ENCODE assay signal across 13 cellular contexts in genomic region chrX:53047228-53047627, GRCh38. TPM values are rescaled to one million over a fixed set of nuclear protein-coding genes. Genes with fewer than 3 reads are reported as not detected.
DNase-seq lines count a peak whose midpoint lies in the region; ATAC-seq, FAIRE-seq and TF ChIP-seq lines count a peak whose summit lies in the region.
"Had no signal": no experiment of that assay in that cellular context is flagged by ENCODE, and none has a peak within 500 bp of the region (broad histone marks: within the 10 kb centered on the region; RNA-seq: fewer than 3 reads in every experiment).

No MANE protein-coding gene starts in this region.

- H3K79me2 ChIP-seq in DOHH2 (ENCODE audit: control insufficient read depth, low read length): no peaks in the 10 kb centered on the region

- POLR2A ChIA-PET in A673 (lab: Charles Lee; ENCODE audit: low non-redundant PET): no interaction called here

- DNase-seq in A673 (ENCODE audit: low spot score) (peak; percentile 42), RWPE2 (ENCODE audit: low spot score) (no peak), fibroblast of the aortic adventitia (ENCODE audit: low read depth) (peak; percentile 39), GM12891 (ENCODE audit: insufficient read length, low spot score) (no peak), transverse colon (no peak), GM20000 (ENCODE audit: low spot score) (no peak), Calu3 (no peak)
- DNase-seq: activated T-cell treated with anti-CD3 and anti-CD28 coated beads, Interleukin-2, amount 50 U/mL, for 48 hours; lower lobe of right lung; NCI-H187; testis had no signal

- no peaks in the 10 kb centered on the region for H3K4me1 Mint-ChIP-seq in Calu3 (ENCODE audit: low read depth, unreplicated experiment)

- H3K4me1 ChIP-seq in A673 (ENCODE audit: insufficient read depth, low read length, poor library complexity, severe bottlenecking) (no peaks in the 10 kb centered on the region), DOHH2 (ENCODE audit: control insufficient read depth, low read length) (no peaks in the 10 kb centered on the region), RWPE2 (ENCODE audit: insufficient read depth, poor library complexity, severe bottlenecking) (no peaks in the 10 kb centered on the region), transverse colon (no peaks in the 10 kb centered on the region)
- H3K4me1 ChIP-seq: lower lobe of right lung, testis had no signal

- H3K4me3 ChIP-seq in A673 (ENCODE audit: low read depth, low read length, poor library complexity, severe bottlenecking) (no peak overlapping the region), DOHH2 (ENCODE audit: low read length) (no peak overlapping the region), RWPE2 (ENCODE audit: severe bottlenecking) (no peak overlapping the region), fibroblast of the aortic adventitia (ENCODE audit: low read depth, low read length) (no peak overlapping the region), transverse colon (no peak overlapping the region)

- H3K36me3 Mint-ChIP-seq in Calu3 (ENCODE audit: insufficient read depth, unreplicated experiment): no peaks in the 10 kb centered on the region

- H3K27ac ChIP-seq in A673 (ENCODE audit: low read depth, low read length, poor library complexity, severe bottlenecking): no peak overlapping the region
- no peak overlapping the region for H3K27ac ChIP-seq in DOHH2 (ENCODE audit: low read depth, low read length)
- no peak overlapping the region for H3K27ac ChIP-seq in RWPE2 (ENCODE audit: poor library complexity, severe bottlenecking)
- no peak overlapping the region for H3K27ac ChIP-seq in transverse colon
- H3K27ac ChIP-seq: lower lobe of right lung, testis, VCaP had no signal

- no peaks in the 10 kb centered on the region for H4K20me1 ChIP-seq in DOHH2 (ENCODE audit: control insufficient read depth, insufficient read depth, low read depth, low read length)

- no TSS peak for BruUV-seq in A673 (replicated peaks; lab: Mats Ljungman, UMichigan)
- BruUV-seq in Calu3 (replicated peaks; lab: Mats Ljungman, UMichigan): no TSS peak

- TF ChIP-seq CTCF in A673 (conservative IDR thresholded peaks at IDR 0.05; ENCODE audit: low read depth, low read length) (peak; percentile 43), DOHH2 (IDR thresholded peaks at IDR 0.05; ENCODE audit: low read depth, low read length, poor library complexity, severe bottlenecking) (peak; percentile 11), RWPE2 (IDR thresholded peaks at IDR 0.05; ENCODE audit: poor library complexity, severe bottlenecking) (peak; percentile 19), fibroblast of the aortic adventitia (IDR thresholded peaks at IDR 0.05; ENCODE audit: insufficient read depth, low read length) (peak; percentile 62), transverse colon (IDR thresholded peaks at IDR 0.05) (no peak), GM20000 (IDR thresholded peaks at IDR 0.05; ENCODE audit: extremely low read depth, missing control alignments) (no peak), Calu3 (IDR thresholded peaks at IDR 0.05; ENCODE audit: unreplicated experiment) (no peak)

- WGBS in transverse colon (ENCODE audit: low coverage in 1 of 2), 2 donors: 86% methylated on average over 6 of the region's 6 CpGs; no CpG with 5 or more reads in 1 of the 2 donors

- CTCF ChIA-PET in A673 (lab: Charles Lee) (no interaction called here), Calu3 (lab: Charles Lee) (no interaction called here)

- H3K27me3 Mint-ChIP-seq in Calu3 (ENCODE audit: unreplicated experiment): peaks cover 33% of the 10 kb centered on the region

- ATAC-seq in RWPE2 (ENCODE audit: low read depth): no peak

- intact Hi-C loops in A673 (cut with micrococcal nuclease; ENCODE audit: unreplicated experiment) (no loop called here), transverse colon (cut with DNase I; ENCODE audit: low total_unique reads) (no loop called here), Calu3 (cut with micrococcal nuclease; ENCODE audit: unreplicated experiment) (no loop called here)

- H3K9me3 ChIP-seq in A673 (ENCODE audit: low read depth, low read length, poor library complexity, severe bottlenecking): no peaks in the 10 kb centered on the region
- H3K9me3 ChIP-seq in DOHH2 (ENCODE audit: control insufficient read depth, insufficient read depth, low read length): no peaks in the 10 kb centered on the region
- H3K9me3 ChIP-seq in RWPE2 (ENCODE audit: severe bottlenecking): no peaks in the 10 kb centered on the region
- no peaks in the 10 kb centered on the region for H3K9me3 ChIP-seq in transverse colon
- H3K9me3 ChIP-seq: lower lobe of right lung, testis had no signal

- no peaks in the 10 kb centered on the region for H3K36me3 ChIP-seq in A673 (ENCODE audit: insufficient read depth, low read length, poor library complexity, severe bottlenecking)
- no peaks in the 10 kb centered on the region for H3K36me3 ChIP-seq in DOHH2 (ENCODE audit: control insufficient read depth, low read length)
- H3K36me3 ChIP-seq in RWPE2 (ENCODE audit: low read depth): no peaks in the 10 kb centered on the region
- H3K36me3 ChIP-seq in transverse colon: no peaks in the 10 kb centered on the region
- H3K36me3 ChIP-seq: lower lobe of right lung had no signal

- no peak overlapping the region for H3K4me2 ChIP-seq in DOHH2 (ENCODE audit: low read length)

- H3K27me3 ChIP-seq in A673 (replicated peaks; ENCODE audit: insufficient read depth, low read depth, low read length, poor library complexity) (peaks cover 6% of the 10 kb centered on the region), DOHH2 (ENCODE audit: control insufficient read depth, low read length) (no peaks in the 10 kb centered on the region), RWPE2 (ENCODE audit: insufficient read depth, poor library complexity, severe bottlenecking) (no peaks in the 10 kb centered on the region), transverse colon (no peaks in the 10 kb centered on the region)
- H3K27me3 ChIP-seq: testis had no signal

- in situ Hi-C loops in transverse colon (cut with MboI; ENCODE audit: low pct_ligation_motif_present in 1 of 4, low pct_unique_long_range_greater_than_20kb in 1 of 4, low sequenced_read_pairs in 3 of 4): no loop called here

- FAIRE-seq in GM12891 (lab: Jason Lieb, UNC): no peak

- H3K9me2 ChIP-seq in DOHH2 (replicated peaks; ENCODE audit: control insufficient read depth, low read length): no peaks in the 10 kb centered on the region

- no peak for TF ChIP-seq EP300 in transverse colon (IDR thresholded peaks at IDR 0.05; ENCODE audit: low read depth)

- H3K9me3 Mint-ChIP-seq in Calu3 (ENCODE audit: low read depth, unreplicated experiment): no peaks in the 10 kb centered on the region

- no peak overlapping the region for H3K4me3 Mint-ChIP-seq in Calu3 (ENCODE audit: low read depth, unreplicated experiment)

- TF ChIP-seq POLR2A in GM12891 (IDR thresholded peaks at IDR 0.05; ENCODE audit: low read depth, low read length): no peak
- no peak for TF ChIP-seq POLR2A in transverse colon (IDR thresholded peaks at IDR 0.05)

- no peak overlapping the region for H3K27ac Mint-ChIP-seq in Calu3 (ENCODE audit: unreplicated experiment)

- no peaks in the 10 kb centered on the region for H3F3A ChIP-seq in DOHH2 (ENCODE audit: control insufficient read depth, insufficient read depth)

TF ChIP-seq in GM12891, 5 proteins besides CTCF, POLR2A, EP300 and RAD21:
- no peak for TF ChIP-seq POU2F2 (IDR thresholded peaks at IDR 0.05; ENCODE audit: low read depth, low read length)
- TF ChIP-seq TAF1 (IDR thresholded peaks at IDR 0.05; ENCODE audit: low read depth, low read length): no peak
- TF ChIP-seq SPI1 (IDR thresholded peaks at IDR 0.05; ENCODE audit: low read depth, low read length): no peak
- TF ChIP-seq POLR2AphosphoS5 (IDR thresholded peaks at IDR 0.05; ENCODE audit: low read depth, low read length): no peak
- no peak for TF ChIP-seq PAX5 (IDR thresholded peaks at IDR 0.05; ENCODE audit: insufficient read depth, low read length, severe bottlenecking)

RNA-seq across cellular contexts. Expression of gene GPR173, which starts 1.4 kb away (rescaled TPM):
- total RNA-seq in A673 (2021) (5.3 and 5.9 TPM in 2 replicates), fibroblast of the aortic adventitia (ENCODE audit: low replicate concordance) (1.1 and 2.5 TPM in 2 replicates), transverse colon (1 to 10 TPM in 2 of 4 donors, under 1 TPM in 2; 0.27 to 5.2 (median 1.1) TPM), Calu3 (2022) (0.68 and 0.78 TPM in 2 replicates)
- polyA plus RNA-seq in GM12891 (2012; ENCODE audit: low read depth, missing spikeins): not detected

RNA-seq across cellular contexts. Expression of gene TSPYL2, which starts 34.9 kb away (rescaled TPM):
- 25.0 and 30.0 TPM in 2 replicates for total RNA-seq in A673 (2021)
- 15.2 and 17.5 TPM in 2 replicates for total RNA-seq in fibroblast of the aortic adventitia (ENCODE audit: low replicate concordance)
- 38.1 TPM for polyA plus RNA-seq in GM12891 (2012; ENCODE audit: low read depth, missing spikeins)
- 10 to 100 TPM; 15.7 to 41.6 (median 23.1) TPM for total RNA-seq in transverse colon
- total RNA-seq in Calu3 (2022): 18.8 and 19.9 TPM in 2 replicates

RNA-seq across cellular contexts. Expression of gene KANTR, which starts 46.7 kb away (rescaled TPM):
- total RNA-seq in A673 (2021) (15.1 and 15.4 TPM in 2 replicates), fibroblast of the aortic adventitia (ENCODE audit: low replicate concordance) (4.4 and 7.2 TPM in 2 replicates), transverse colon (100 to 1,000 TPM in 1 of 4 donors, 10 to 100 TPM in 3; 13.4 to 141 (median 17.9) TPM), Calu3 (2022) (14.5 and 18.2 TPM in 2 replicates)
- 2.4 TPM for polyA plus RNA-seq in GM12891 (2012; ENCODE audit: low read depth, missing spikeins)

Comparison
In these comparisons a context has a peak if more than half of its experiments do, and no peak if none do; other contexts are left out.
1. DNase-seq: peak in A673 (single experiment) and fibroblast of the aortic adventitia (single experiment); none in RWPE2 (single experiment), GM12891 (single experiment), transverse colon (single experiment), GM20000 (single experiment) and Calu3 (single experiment).
2. CTCF ChIP-seq: peak in A673 (single experiment), DOHH2 (single experiment), RWPE2 (single experiment) and fibroblast of the aortic adventitia (single experiment); none in transverse colon (0 of 5), GM20000 (single experiment) and Calu3 (single experiment).